In the genomic region with DNA sequence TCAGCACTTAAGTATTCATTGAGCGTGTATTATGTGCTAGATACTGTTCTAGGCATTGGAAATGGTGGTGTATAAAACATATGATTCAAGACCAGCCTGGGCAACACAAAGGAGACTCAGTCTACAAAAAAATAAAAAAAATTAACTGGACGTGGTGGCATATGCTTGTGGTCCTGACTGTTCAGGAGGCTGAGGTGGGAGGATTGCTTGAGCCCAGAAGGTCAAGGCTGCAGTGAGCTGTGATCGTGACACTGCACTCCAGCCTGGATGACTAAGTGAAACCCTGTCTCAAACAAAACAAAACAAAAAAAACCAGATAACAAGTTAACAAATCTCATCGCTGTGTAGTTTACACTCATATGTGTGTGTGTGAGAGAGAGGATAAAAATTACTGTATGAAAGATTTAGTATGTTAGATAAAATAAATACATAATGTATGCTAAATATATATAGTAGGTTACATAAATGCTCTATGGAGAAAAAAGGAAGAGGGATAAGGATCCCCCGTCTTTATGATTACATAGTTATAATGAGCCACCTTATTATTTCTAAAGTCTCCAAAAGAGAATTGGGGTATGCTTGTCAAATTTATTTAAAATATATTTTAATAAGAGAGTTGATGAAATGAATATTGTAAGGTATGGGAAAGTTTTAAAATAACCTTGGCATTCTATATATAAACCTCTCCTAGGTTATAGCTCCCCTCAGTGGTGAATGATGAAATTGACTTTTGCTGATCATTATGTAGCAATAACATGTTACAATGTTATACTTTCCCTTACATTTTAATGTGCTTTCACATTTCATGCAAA, we compare ENCODE assay signal across 8 cellular contexts.
DNase-seq lines count a peak whose midpoint lies in the region; ATAC-seq and TF ChIP-seq lines count a peak whose summit lies in the region.

No MANE protein-coding gene starts in this region.

- H3K27me3 ChIP-seq in left ventricle myocardium inferior (ENCODE audit: low read depth) (no peaks in the 10 kb centered on the region), subcutaneous abdominal adipose tissue (ENCODE audit: control insufficient read depth in 5 of 5, insufficient read depth in 4 of 5, low read length in 5 of 5) (no peaks in the 10 kb centered on the region)

- H3K4me1 Mint-ChIP-seq in activated CD8-positive, alpha-beta T cell treated with anti-CD3 and anti-CD28 coated beads, Interleukin-2, amount 10 ng/mL, durations not matched to agents 7 days and 5 days (ENCODE audit: low read depth) = no peaks in the 10 kb centered on the region

- H3K36me3 ChIP-seq in left ventricle myocardium inferior = no peaks in the 10 kb centered on the region
- no peaks in the 10 kb centered on the region for H3K36me3 ChIP-seq in subcutaneous abdominal adipose tissue (ENCODE audit: control insufficient read depth in 5 of 5, insufficient read depth in 5 of 5, low read length in 5 of 5)

- peak; percentile 73 for ATAC-seq in GM18858 (IDR thresholded peaks at IDR 0.05; ENCODE audit: unreplicated experiment)
- peak; percentile 51 for ATAC-seq in activated CD8-positive, alpha-beta T cell treated with anti-CD3 and anti-CD28 coated beads, Interleukin-2, amount 10 ng/mL, durations not matched to agents 7 days and 5 days
- no peak for ATAC-seq in activated CD4-positive, CD25-positive, alpha-beta regulatory T cell treated with anti-CD3 and anti-CD28 coated beads, Interleukin-2, amount 50 U/mL, for 24 hours

- H3K9me3 Mint-ChIP-seq in activated CD8-positive, alpha-beta T cell treated with anti-CD3 and anti-CD28 coated beads, Interleukin-2, amount 10 ng/mL, durations not matched to agents 7 days and 5 days (ENCODE audit: insufficient read depth) = no peaks in the 10 kb centered on the region

- no peaks in the 10 kb centered on the region for H3K27me3 Mint-ChIP-seq in activated CD8-positive, alpha-beta T cell treated with anti-CD3 and anti-CD28 coated beads, Interleukin-2, amount 10 ng/mL, durations not matched to agents 7 days and 5 days (ENCODE audit: low read depth)

- TF ChIP-seq CTCF in left ventricle myocardium inferior (IDR thresholded peaks at IDR 0.05; ENCODE audit: borderline replicate concordance) = peak; percentile 92

- intact Hi-C loops in left ventricle myocardium inferior (cut with micrococcal nuclease) = loop anchor here (2.0 kb wide), 1 partner anchor 318 kb away; no protein-coding TSS in a partner anchor

- peak; percentile 42 for DNase-seq in Ammon's horn (ENCODE audit: low spot score)
- peak; percentile 58 for DNase-seq in NCI-H1694 (lab: John Stamatoyannopoulos, UW)
- DNase-seq in activated CD8-positive, alpha-beta T cell treated with anti-CD3 and anti-CD28 coated beads, Interleukin-2, amount 10 ng/mL, durations not matched to agents 7 days and 5 days = no peak
- no peak for DNase-seq in left ventricle myocardium inferior
- no peak for DNase-seq in NCI-H524 treated with DMSO at 0.1 percent for 48 hours (lab: John Stamatoyannopoulos, UW)

- no peak overlapping the region for H3K9ac ChIP-seq in subcutaneous abdominal adipose tissue (ENCODE audit: low read length in 5 of 5)

- H3K9me3 ChIP-seq in left ventricle myocardium inferior (replicated peaks) (no peaks in the 10 kb centered on the region), subcutaneous abdominal adipose tissue (ENCODE audit: control insufficient read depth in 5 of 5, low read length in 5 of 5) (no peaks in the 10 kb centered on the region)

- no peak overlapping the region for H3K4me3 ChIP-seq in left ventricle myocardium inferior
- no peak overlapping the region for H3K4me3 ChIP-seq in subcutaneous abdominal adipose tissue (ENCODE audit: low read depth in 1 of 5, low read length in 5 of 5)

- no peak overlapping the region for H3K27ac ChIP-seq in left ventricle myocardium inferior (replicated peaks)
- peak overlapping the region; percentile 68 for H3K27ac ChIP-seq in subcutaneous abdominal adipose tissue (ENCODE audit: low read depth, low read length)

- H3K4me1 ChIP-seq in left ventricle myocardium inferior = peaks cover 4% of the 10 kb centered on the region
- peaks cover 0 to 7% (median 0%) of the 10 kb centered on the region in 5 donors for H3K4me1 ChIP-seq in subcutaneous abdominal adipose tissue (ENCODE audit: control insufficient read depth in 5 of 5, insufficient read depth in 5 of 5, low read length in 5 of 5)

- no peak overlapping the region for H3K4me3 Mint-ChIP-seq in activated CD8-positive, alpha-beta T cell treated with anti-CD3 and anti-CD28 coated beads, Interleukin-2, amount 10 ng/mL, durations not matched to agents 7 days and 5 days

- POLR2A ChIA-PET in activated CD8-positive, alpha-beta T cell treated with anti-CD3 and anti-CD28 coated beads, Interleukin-2, amount 10 ng/mL, durations not matched to agents 7 days and 5 days (lab: Charles Lee) = no interaction called here

- CTCF ChIA-PET in activated CD8-positive, alpha-beta T cell treated with anti-CD3 and anti-CD28 coated beads, Interleukin-2, amount 10 ng/mL, durations not matched to agents 7 days and 5 days (lab: Charles Lee) = interaction anchor here (0.6 to 5.6 kb wide), 15 partner anchors 17 to 863 kb away, joined by 3 to 83 read pairs (median 4); a partner anchor contains a TSS

- H3K36me3 Mint-ChIP-seq in activated CD8-positive, alpha-beta T cell treated with anti-CD3 and anti-CD28 coated beads, Interleukin-2, amount 10 ng/mL, durations not matched to agents 7 days and 5 days (ENCODE audit: low read depth) = no peaks in the 10 kb centered on the region

- H3K27ac Mint-ChIP-seq in activated CD8-positive, alpha-beta T cell treated with anti-CD3 and anti-CD28 coated beads, Interleukin-2, amount 10 ng/mL, durations not matched to agents 7 days and 5 days = no peak overlapping the region

Comparison
In these comparisons a context has a peak if more than half of its experiments do, and no peak if none do; other contexts are left out.
1. DNase-seq: peak in Ammon's horn (single experiment) and NCI-H1694 (single experiment); none in activated CD8-positive, alpha-beta T cell treated with anti-CD3 and anti-CD28 coated beads, Interleukin-2, amount 10 ng/mL, durations not matched to agents 7 days and 5 days (single experiment), left ventricle myocardium inferior (single experiment) and NCI-H524 treated with DMSO at 0.1 percent for 48 hours (single experiment).
2. ATAC-seq: peak in GM18858 (single experiment) and activated CD8-positive, alpha-beta T cell treated with anti-CD3 and anti-CD28 coated beads, Interleukin-2, amount 10 ng/mL, durations not matched to agents 7 days and 5 days (single experiment); none in activated CD4-positive, CD25-positive, alpha-beta regulatory T cell treated with anti-CD3 and anti-CD28 coated beads, Interleukin-2, amount 50 U/mL, for 24 hours (0 of 2).